Comparison of ENCODE assay signal across 12 cellular contexts in genomic region chr15:69744421-69745162, GRCh38.
"Had no signal": no experiment of that assay in that cellular context is flagged by ENCODE, and none has a peak within 500 bp of the region (broad histone marks: within the 10 kb centered on the region; RNA-seq: fewer than 3 reads in every experiment).

No MANE protein-coding gene starts in this region.

- H3K4me2 ChIP-seq: smooth muscle cell had no signal

- H3K4me1 ChIP-seq: foreskin keratinocyte had no signal

- H3K27me3 ChIP-seq: tibial nerve had no signal

- H3K36me3 ChIP-seq: heart left ventricle, tibial nerve had no signal

- H3K4me3 ChIP-seq: heart left ventricle, smooth muscle cell, tibial nerve had no signal

- DNase-seq: activated CD4-positive, alpha-beta T cell treated with anti-CD3 and anti-CD28 coated beads for 4 hours; activated gamma-delta T cell; activated T-cell treated with anti-CD3 and anti-CD28 coated beads, Interleukin-2, amount 50 U/mL, for 1 hour; anterior cingulate cortex; foreskin keratinocyte; heart left ventricle; nucleus accumbens; right cardiac atrium had no signal

- H3K27ac ChIP-seq: foreskin keratinocyte, heart left ventricle, tibial nerve had no signal

- ATAC-seq: foreskin keratinocyte; heart left ventricle; naive thymus-derived CD4-positive, alpha-beta T cell; right cardiac atrium; stimulated activated effector memory CD8-positive, alpha-beta T cell treated with anti-CD3 and anti-CD28 coated beads, Interleukin-12 subunit alpha, Interleukin-12 subunit beta, amount 100 ng/mL, for 72 hours had no signal
